ENCODE assay signal across 28 cellular contexts in the genomic region with DNA sequence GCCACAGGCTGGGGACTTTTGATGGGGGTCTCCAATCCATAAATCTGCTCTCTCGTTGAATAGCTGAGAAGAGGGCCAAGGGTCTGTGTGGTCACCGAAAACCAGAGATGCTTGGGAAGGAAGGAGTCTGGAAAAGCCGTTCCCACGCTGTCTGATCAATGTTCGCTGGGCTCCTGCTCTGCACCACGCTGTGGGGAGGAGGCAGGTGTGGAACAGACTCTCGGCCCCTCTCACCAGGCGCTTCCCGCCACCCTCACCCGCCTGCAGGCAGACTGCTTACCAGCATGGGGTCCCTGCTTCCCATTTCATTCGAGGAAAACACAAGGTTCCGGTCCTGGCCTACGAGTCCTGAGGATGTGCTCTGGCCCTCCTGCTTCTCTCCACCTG. TPM values are rescaled to one million over a fixed set of nuclear protein-coding genes. Genes with fewer than 3 reads are reported as not detected.
DNase-seq lines count a peak whose midpoint lies in the region; ATAC-seq, FAIRE-seq and TF ChIP-seq lines count a peak whose summit lies in the region.
"Had no signal": no experiment of that assay in that cellular context is flagged by ENCODE, and none has a peak within 500 bp of the region (broad histone marks: within the 10 kb centered on the region; RNA-seq: fewer than 3 reads in every experiment).

No MANE protein-coding gene starts in this region.

- intact Hi-C loops in lower lobe of right lung (cut with DNase I) (no loop called here), ascending aorta (cut with DNase I) (no loop called here)

- H3K27ac ChIP-seq in lower lobe of right lung: peak overlapping the region; percentile 22
- H3K27ac ChIP-seq in thoracic aorta: peak overlapping the region in 1 of 2 donors; percentile 10
- H3K27ac ChIP-seq in ascending aorta: no peak overlapping the region
- H3K27ac ChIP-seq: 22Rv1, brain microvascular endothelial cell, coronary artery, prostate gland had no signal

- no peaks in the 10 kb centered on the region for H3K36me3 ChIP-seq in bronchial epithelial cell (ENCODE audit: control insufficient read depth, insufficient read depth, low read length)
- H3K36me3 ChIP-seq in lower lobe of right lung: no peaks in the 10 kb centered on the region
- no peaks in the 10 kb centered on the region for H3K36me3 ChIP-seq in thoracic aorta
- no peaks in the 10 kb centered on the region for H3K36me3 ChIP-seq in ascending aorta
- H3K36me3 ChIP-seq: brain microvascular endothelial cell, prostate gland had no signal

- H3K27me3 ChIP-seq in bronchial epithelial cell (ENCODE audit: control insufficient read depth, insufficient read depth, low read length) (no peaks in the 10 kb centered on the region), lower lobe of right lung (ENCODE audit: low read depth) (no peaks in the 10 kb centered on the region), thoracic aorta (replicated peaks; ENCODE audit: insufficient read depth) (no peaks in the 10 kb centered on the region), ascending aorta (no peaks in the 10 kb centered on the region)
- H3K27me3 ChIP-seq: brain microvascular endothelial cell had no signal

- no peak for ATAC-seq in lower lobe of right lung
- no peak for ATAC-seq in thoracic aorta (ENCODE audit: insufficient number of reproducible peaks, low FRiP score, low read depth)
- ATAC-seq in HG03025 (IDR thresholded peaks at IDR 0.05; ENCODE audit: low FRiP score, unreplicated experiment): no peak
- ATAC-seq: stimulated activated effector memory CD8-positive, alpha-beta T cell treated with anti-CD3 and anti-CD28 coated beads, Interleukin-12 subunit alpha, Interleukin-12 subunit beta, amount 100 ng/mL, for 72 hours had no signal

- no peaks in the 10 kb centered on the region for H3K9me3 ChIP-seq in lower lobe of right lung
- no peaks in the 10 kb centered on the region for H3K9me3 ChIP-seq in thoracic aorta
- H3K9me3 ChIP-seq in ascending aorta: no peaks in the 10 kb centered on the region
- H3K9me3 ChIP-seq: prostate gland had no signal

- FAIRE-seq in bronchial epithelial cell (lab: Jason Lieb, UNC): peak; percentile 28
- FAIRE-seq: endometrium, GM12891, GM19239, small intestine had no signal

- DNase-seq in DMS 273 (lab: John Stamatoyannopoulos, UW; ENCODE audit: unreplicated experiment) (peak; percentile 15), DMS 273 treated with DMSO at 0.1 percent for 48 hours (lab: John Stamatoyannopoulos, UW) (no peak), bronchial epithelial cell (ENCODE audit: low read depth) (no peak), lower lobe of right lung (no peak), thoracic aorta (ENCODE audit: low spot score) (no peak), NCI-H2227 treated with DMSO at 0.1 percent for 48 hours (lab: John Stamatoyannopoulos, UW) (no peak), ascending aorta (ENCODE audit: low spot score in 2 of 2) (no peak)
- DNase-seq: activated CD4-positive, alpha-beta memory T cell treated with anti-CD3 and anti-CD28 coated beads for 36 hours; activated gamma-delta T cell treated with Interleukin-2 at 50 U/mL for 16 hours; AML-193; brain microvascular endothelial cell; DND-41; left cardiac atrium; midbrain; NCI-H1092 treated with DMSO at 0.1 percent for 48 hours; NCI-H2081; NCI-H510A treated with DMSO at 0.1 percent for 48 hours; RPMI8226; stimulated activated CD4-positive, alpha-beta T cell treated with anti-CD3 and anti-CD28 coated beads, Interleukin-2, amount 100 ng/mL, for 24 hours had no signal

- H3K4me1 ChIP-seq in lower lobe of right lung (peaks cover 40% of the 10 kb centered on the region), thoracic aorta (ENCODE audit: control insufficient read depth in 1 of 2, low read depth in 2 of 2) (peaks cover 12 to 40% of the 10 kb centered on the region in 2 donors), ascending aorta (peaks cover 9 to 34% of the 10 kb centered on the region in 2 donors)

- TF ChIP-seq CTCF in bronchial epithelial cell (IDR thresholded peaks at IDR 0.05; ENCODE audit: insufficient read depth, low read length, severe bottlenecking): no peak
- TF ChIP-seq CTCF in lower lobe of right lung (IDR thresholded peaks at IDR 0.05): no peak
- TF ChIP-seq CTCF in thoracic aorta (IDR thresholded peaks at IDR 0.05): no peak
- no peak for TF ChIP-seq CTCF in ascending aorta (IDR thresholded peaks at IDR 0.05)

- H3K4me3 ChIP-seq in bronchial epithelial cell (ENCODE audit: low read depth, low read length): no peak overlapping the region
- no peak overlapping the region for H3K4me3 ChIP-seq in lower lobe of right lung
- H3K4me3 ChIP-seq in thoracic aorta: peak overlapping the region; percentile 33
- H3K4me3 ChIP-seq in ascending aorta: no peak overlapping the region
- H3K4me3 ChIP-seq: coronary artery, prostate gland had no signal

RNA-seq across cellular contexts. Expression of gene ALDH3A1, which starts 0.7 kb away (rescaled TPM):
- total RNA-seq in bronchial epithelial cell (24.2 and 53.3 TPM in 2 replicates), lower lobe of right lung (6.7 TPM), thoracic aorta (10 to 100 TPM in 1 of 2 donors, 1 to 10 TPM in 1; 3.2 to 21.2 TPM), ascending aorta (14.4 TPM)

RNA-seq across cellular contexts. Expression of gene SLC47A2, which starts 32.4 kb away (rescaled TPM):
- total RNA-seq in bronchial epithelial cell (0.77 and 0.79 TPM in 2 replicates), lower lobe of right lung (not detected), thoracic aorta (not detected), ascending aorta (not detected)
- total RNA-seq: activated CD4-positive, alpha-beta memory T cell treated with anti-CD3 and anti-CD28 coated beads for 36 hours; left cardiac atrium; prostate gland had no signal
